15 cellular contexts compared by ENCODE assay signal in the genomic region with DNA sequence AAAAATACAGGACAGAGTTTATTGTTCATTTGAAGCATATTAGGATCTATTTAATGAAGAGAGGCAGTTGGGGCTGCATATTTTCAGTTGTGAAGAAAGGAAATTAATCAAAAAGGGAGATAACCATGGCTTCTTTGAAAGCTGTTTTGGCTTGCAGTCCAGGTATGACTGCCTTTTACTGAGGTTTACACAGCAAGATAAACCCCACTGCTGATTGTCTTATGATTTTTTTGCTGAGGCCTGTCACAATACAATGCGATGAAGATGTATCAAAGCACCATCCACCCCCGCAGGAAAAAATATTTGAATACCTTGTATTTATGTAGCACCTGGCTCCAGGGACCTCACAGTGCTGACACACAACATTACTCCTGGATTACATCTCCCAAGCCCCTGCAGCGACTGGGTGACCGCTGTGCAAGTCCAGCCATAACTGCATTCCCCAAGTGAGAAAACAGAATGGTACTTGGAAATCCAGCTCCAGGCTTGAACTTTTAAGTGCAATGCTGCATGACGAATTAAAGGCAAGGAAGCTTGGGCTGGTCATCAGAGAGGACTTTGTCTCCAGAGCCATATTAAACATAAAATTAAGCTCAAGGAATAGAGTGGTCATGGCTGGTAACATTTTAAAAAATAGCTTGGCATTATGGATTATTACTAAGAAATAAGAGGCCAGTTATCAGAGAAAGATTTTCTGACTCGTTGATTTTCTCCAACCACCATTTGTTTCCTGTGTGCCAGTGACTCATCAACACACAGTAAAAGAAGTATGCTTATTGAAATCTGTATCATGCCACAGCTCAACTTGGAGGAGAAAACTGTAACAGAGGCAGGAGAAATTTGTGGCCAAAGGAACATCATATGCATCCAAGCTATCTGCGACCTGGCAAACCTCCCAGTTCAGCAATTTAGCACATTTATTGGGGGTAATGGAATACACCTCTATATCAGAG.
DNase-seq lines count a peak whose midpoint lies in the region; ATAC-seq and TF ChIP-seq lines count a peak whose summit lies in the region.
"Had no signal": no experiment of that assay in that cellular context is flagged by ENCODE, and none has a peak within 500 bp of the region (broad histone marks: within the 10 kb centered on the region; RNA-seq: fewer than 3 reads in every experiment).

No MANE protein-coding gene starts in this region.

- no peaks in the 10 kb centered on the region for H3K9me3 ChIP-seq in aorta (ENCODE audit: control insufficient read depth, low read length)
- H3K9me3 ChIP-seq: ascending aorta had no signal

- no peaks in the 10 kb centered on the region for H3K36me3 Mint-ChIP-seq in activated naive CD8-positive, alpha-beta T cell
- H3K36me3 Mint-ChIP-seq in activated naive CD8-positive, alpha-beta T cell treated with anti-CD3 and anti-CD28 coated beads for 36 hours = peaks cover 6% of the 10 kb centered on the region
- no peaks in the 10 kb centered on the region for H3K36me3 Mint-ChIP-seq in endothelial cell (ENCODE audit: low read depth, unreplicated experiment)

- H3K27ac Mint-ChIP-seq in activated naive CD8-positive, alpha-beta T cell = no peak overlapping the region
- no peak overlapping the region for H3K27ac Mint-ChIP-seq in activated naive CD8-positive, alpha-beta T cell treated with anti-CD3 and anti-CD28 coated beads for 36 hours
- no peak overlapping the region for H3K27ac Mint-ChIP-seq in endothelial cell (ENCODE audit: unreplicated experiment)
- H3K27ac Mint-ChIP-seq: activated B cell treated with CpG ODN at 0.5 μM for 24 hours, mesothelial cell of epicardium had no signal

- H3K36me3 ChIP-seq in aorta (ENCODE audit: control insufficient read depth in 1 of 2, insufficient read depth in 2 of 2, low read length in 1 of 2) = no peaks in the 10 kb centered on the region
- H3K36me3 ChIP-seq: ascending aorta, spleen had no signal

- ATAC-seq in GM18519 (IDR thresholded peaks at IDR 0.05; ENCODE audit: low FRiP score, unreplicated experiment) = no peak
- no peak for ATAC-seq in aorta (ENCODE audit: low FRiP score)
- ATAC-seq: HepG2 had no signal

- H3K27ac ChIP-seq in VCaP (0 out of 2 replicates have a peak overlapping the region, but pooled peaks have one; percentile 22), aorta (ENCODE audit: low read depth in 1 of 2, low read length in 2 of 2) (no peak overlapping the region)
- H3K27ac ChIP-seq: ascending aorta, spleen had no signal

- H3K27me3 Mint-ChIP-seq in activated naive CD8-positive, alpha-beta T cell = no peaks in the 10 kb centered on the region
- peaks cover 5% of the 10 kb centered on the region for H3K27me3 Mint-ChIP-seq in activated naive CD8-positive, alpha-beta T cell treated with anti-CD3 and anti-CD28 coated beads for 36 hours
- H3K27me3 Mint-ChIP-seq in endothelial cell (ENCODE audit: unreplicated experiment) = no peaks in the 10 kb centered on the region
- H3K27me3 Mint-ChIP-seq: activated B cell treated with CpG ODN at 0.5 μM for 24 hours had no signal

- H3K4me1 Mint-ChIP-seq in activated naive CD8-positive, alpha-beta T cell (ENCODE audit: low read depth) = peaks cover 25% of the 10 kb centered on the region
- H3K4me1 Mint-ChIP-seq in activated naive CD8-positive, alpha-beta T cell treated with anti-CD3 and anti-CD28 coated beads for 36 hours = peaks cover 22% of the 10 kb centered on the region
- no peaks in the 10 kb centered on the region for H3K4me1 Mint-ChIP-seq in endothelial cell (ENCODE audit: unreplicated experiment)
- H3K4me1 Mint-ChIP-seq: activated B cell treated with CpG ODN at 0.5 μM for 24 hours had no signal

- intact Hi-C loops in cardiac septum (cut with DNase I) (no loop called here), aorta (cut with DNase I) (no loop called here)

- DNase-seq in activated naive CD8-positive, alpha-beta T cell treated with anti-CD3 and anti-CD28 coated beads for 36 hours = no peak
- DNase-seq in foreskin melanocyte (peak; percentile 72), endothelial cell (ENCODE audit: low spot score) (no peak), cardiac septum (ENCODE audit: low spot score) (no peak), aorta (no peak)
- DNase-seq: activated B cell treated with CpG ODN at 0.5 μM for 24 hours, DMS 273 treated with DMSO at 0.1 percent for 48 hours, occipital lobe, spleen had no signal

- no peak overlapping the region for H3K4me3 ChIP-seq in aorta (ENCODE audit: low read length in 2 of 2)
- H3K4me3 ChIP-seq: ascending aorta, spleen had no signal

- H3K4me1 ChIP-seq in aorta (ENCODE audit: control insufficient read depth in 1 of 2, insufficient read depth in 2 of 2, low read length in 2 of 2) = no peaks in the 10 kb centered on the region
- H3K4me1 ChIP-seq: ascending aorta, spleen had no signal

- no peaks in the 10 kb centered on the region for H3K9me3 Mint-ChIP-seq in activated naive CD8-positive, alpha-beta T cell (ENCODE audit: low read depth)
- peaks cover 5% of the 10 kb centered on the region for H3K9me3 Mint-ChIP-seq in activated naive CD8-positive, alpha-beta T cell treated with anti-CD3 and anti-CD28 coated beads for 36 hours
- H3K9me3 Mint-ChIP-seq in endothelial cell (ENCODE audit: unreplicated experiment) = no peaks in the 10 kb centered on the region

- WGBS in aorta, 2 donors = 83 to 86% methylated on average over 7 of the region's 7 CpGs

- H3K27me3 ChIP-seq in aorta (ENCODE audit: control insufficient read depth in 1 of 2, insufficient read depth in 2 of 2, low read length in 1 of 2) = no peaks in the 10 kb centered on the region
- H3K27me3 ChIP-seq: ascending aorta, spleen had no signal

- H3K4me3 Mint-ChIP-seq in activated naive CD8-positive, alpha-beta T cell = peak overlapping the region; percentile 36
- H3K4me3 Mint-ChIP-seq in activated naive CD8-positive, alpha-beta T cell treated with anti-CD3 and anti-CD28 coated beads for 36 hours = no peak overlapping the region
- H3K4me3 Mint-ChIP-seq in endothelial cell (ENCODE audit: unreplicated experiment) = no peak overlapping the region
- H3K4me3 Mint-ChIP-seq: activated B cell treated with CpG ODN at 0.5 μM for 24 hours, mesothelial cell of epicardium had no signal

- no peak for TF ChIP-seq CTCF in VCaP (conservative IDR thresholded peaks at IDR 0.05)
- no peak for TF ChIP-seq CTCF in endothelial cell (IDR thresholded peaks at IDR 0.05; ENCODE audit: unreplicated experiment)
